ENCODE assay signal across 8 cellular contexts in genomic region chr2:25228848-25229674, GRCh38.
DNase-seq lines count a peak whose midpoint lies in the region; ATAC-seq, FAIRE-seq and TF ChIP-seq lines count a peak whose summit lies in the region.

No MANE protein-coding gene starts in this region.

- no peak overlapping the region for H3K4me3 Mint-ChIP-seq in stimulated activated effector memory CD8-positive, alpha-beta T cell treated with anti-CD3 and anti-CD28 coated beads, Interleukin-12 subunit alpha, Interleukin-12 subunit beta, amount 100 ng/mL, for 72 hours

- H3K4me3 ChIP-seq in LNCaP clone FGC (ENCODE audit: low read depth, low read length) (no peak overlapping the region), bronchial epithelial cell (ENCODE audit: low read depth, low read length) (no peak overlapping the region)

- H3K9me3 Mint-ChIP-seq in stimulated activated effector memory CD8-positive, alpha-beta T cell treated with anti-CD3 and anti-CD28 coated beads, Interleukin-12 subunit alpha, Interleukin-12 subunit beta, amount 100 ng/mL, for 72 hours = no peaks in the 10 kb centered on the region

- peak; percentile 20 for ATAC-seq in stimulated activated effector memory CD8-positive, alpha-beta T cell treated with anti-CD3 and anti-CD28 coated beads, Interleukin-12 subunit alpha, Interleukin-12 subunit beta, amount 100 ng/mL, for 72 hours
- ATAC-seq in GM21619 (IDR thresholded peaks at IDR 0.05; ENCODE audit: unreplicated experiment) = no peak

- no peaks in the 10 kb centered on the region for H3K27me3 ChIP-seq in bronchial epithelial cell (ENCODE audit: control insufficient read depth, insufficient read depth, low read length)

- H3K36me3 ChIP-seq in bronchial epithelial cell (ENCODE audit: control insufficient read depth, insufficient read depth, low read length) = peaks cover 6% of the 10 kb centered on the region

- FAIRE-seq in RCC 7860 (lab: Jason Lieb, UNC) (no peak), bronchial epithelial cell (lab: Jason Lieb, UNC) (no peak)

- peaks cover 17% of the 10 kb centered on the region for H3K4me1 Mint-ChIP-seq in stimulated activated effector memory CD8-positive, alpha-beta T cell treated with anti-CD3 and anti-CD28 coated beads, Interleukin-12 subunit alpha, Interleukin-12 subunit beta, amount 100 ng/mL, for 72 hours

- peak; percentile 50 for TF ChIP-seq CTCF in LNCaP clone FGC (IDR thresholded peaks at IDR 0.05; ENCODE audit: control insufficient read depth, extremely low read depth, insufficient read depth)
- peak; percentile 87 for TF ChIP-seq CTCF in bronchial epithelial cell (IDR thresholded peaks at IDR 0.05; ENCODE audit: insufficient read depth, low read length, severe bottlenecking)

- DNase-seq in stimulated activated CD4-positive, alpha-beta T cell treated with anti-CD3 and anti-CD28 coated beads, Interleukin-15, amount 100 ng/mL, for 24 hours = peak; percentile 44
- DNase-seq in stimulated activated CD4-positive, alpha-beta T cell treated with anti-CD3 and anti-CD28 coated beads, Interleukin-1b, Interleukin-23, amount 100 ng/mL, for 48 hours = no peak
- peak; percentile 15 for DNase-seq in LNCaP clone FGC (ENCODE audit: low read depth)
- peak; percentile 61 for DNase-seq in RCC 7860 (ENCODE audit: low spot score)
- peak; percentile 67 for DNase-seq in bronchial epithelial cell (ENCODE audit: low read depth)
- peak; percentile 92 for DNase-seq in islet precursor cell
- DNase-seq in stimulated activated effector memory CD8-positive, alpha-beta T cell treated with anti-CD3 and anti-CD28 coated beads, Interleukin-12 subunit alpha, Interleukin-12 subunit beta, amount 100 ng/mL, for 72 hours (ENCODE audit: low spot score in 2 of 2) = no peak

- peaks cover 44% of the 10 kb centered on the region for H3K36me3 Mint-ChIP-seq in stimulated activated effector memory CD8-positive, alpha-beta T cell treated with anti-CD3 and anti-CD28 coated beads, Interleukin-12 subunit alpha, Interleukin-12 subunit beta, amount 100 ng/mL, for 72 hours

- H3K27ac Mint-ChIP-seq in stimulated activated effector memory CD8-positive, alpha-beta T cell treated with anti-CD3 and anti-CD28 coated beads, Interleukin-12 subunit alpha, Interleukin-12 subunit beta, amount 100 ng/mL, for 72 hours = peak overlapping the region; percentile 84

Comparison
In these comparisons a context has a peak if more than half of its experiments do, and no peak if none do; other contexts are left out.
1. DNase-seq: peak in stimulated activated CD4-positive, alpha-beta T cell treated with anti-CD3 and anti-CD28 coated beads, Interleukin-15, amount 100 ng/mL, for 24 hours (single experiment), LNCaP clone FGC (single experiment), RCC 7860 (single experiment), bronchial epithelial cell (single experiment) and islet precursor cell (single experiment); none in stimulated activated CD4-positive, alpha-beta T cell treated with anti-CD3 and anti-CD28 coated beads, Interleukin-1b, Interleukin-23, amount 100 ng/mL, for 48 hours (single experiment) and stimulated activated effector memory CD8-positive, alpha-beta T cell treated with anti-CD3 and anti-CD28 coated beads, Interleukin-12 subunit alpha, Interleukin-12 subunit beta, amount 100 ng/mL, for 72 hours (0 of 2).